Comparison of ENCODE assay signal across 8 cellular contexts in genomic region chr16:89382555-89382954, GRCh38.
DNase-seq lines count a peak whose midpoint lies in the region; ATAC-seq and TF ChIP-seq lines count a peak whose summit lies in the region.
"Not testable (repeated sequence)": the region's sequence is repeated elsewhere in the genome, so short reads cannot be mapped to it uniquely, and the experiment has no call there.

No MANE protein-coding gene starts in this region.

- TF ChIP-seq POLR2A in adrenal gland (IDR thresholded peaks at IDR 0.05); transverse colon (IDR thresholded peaks at IDR 0.05): not testable (repeated sequence)

- H3K9me3 Mint-ChIP-seq in Calu3 (ENCODE audit: low read depth, unreplicated experiment); T-cell; activated T-cell treated with anti-CD3 and anti-CD28 coated beads, Interleukin-2, amount 50 U/mL, for 24 hours; endothelial cell (ENCODE audit: unreplicated experiment); osteocyte (ENCODE audit: unreplicated experiment): not testable (repeated sequence)

- not testable (repeated sequence) for H3K36me3 ChIP-seq in adrenal gland (replicated peaks in 1 of 2); liver (ENCODE audit: control insufficient read depth in 4 of 4, insufficient read depth in 3 of 4, low read depth in 1 of 4, low read length in 3 of 4); transverse colon

- peaks cover 61% of the 10 kb centered on the region for H3K36me3 Mint-ChIP-seq in Calu3 (ENCODE audit: insufficient read depth, unreplicated experiment)
- not testable (repeated sequence) for H3K36me3 Mint-ChIP-seq in T-cell; endothelial cell (ENCODE audit: low read depth, unreplicated experiment); osteocyte (ENCODE audit: unreplicated experiment)
- H3K36me3 Mint-ChIP-seq in activated T-cell treated with anti-CD3 and anti-CD28 coated beads, Interleukin-2, amount 50 U/mL, for 24 hours (ENCODE audit: low read depth) = peaks cover 45% of the 10 kb centered on the region

- not testable (repeated sequence) for TF ChIP-seq CTCF in Calu3 (IDR thresholded peaks at IDR 0.05; ENCODE audit: unreplicated experiment); adrenal gland (IDR thresholded peaks at IDR 0.05); endothelial cell (IDR thresholded peaks at IDR 0.05; ENCODE audit: unreplicated experiment); liver (IDR thresholded peaks at IDR 0.05; ENCODE audit: low read depth, low read length, missing input control); osteocyte (IDR thresholded peaks at IDR 0.05); transverse colon (IDR thresholded peaks at IDR 0.05)

- intact Hi-C loops in Calu3 (cut with micrococcal nuclease; ENCODE audit: unreplicated experiment); adrenal gland (cut with DNase I); transverse colon (cut with DNase I; ENCODE audit: low total_unique reads): not testable (repeated sequence)

- ATAC-seq in T-cell (replicated peaks in 1 of 4) = not testable (repeated sequence)

- peak overlapping the region; percentile 22 for H3K27ac Mint-ChIP-seq in Calu3 (ENCODE audit: unreplicated experiment)
- peak overlapping the region in 1 of 2 donors; percentile 31 for H3K27ac Mint-ChIP-seq in T-cell
- peak overlapping the region; percentile 92 for H3K27ac Mint-ChIP-seq in activated T-cell treated with anti-CD3 and anti-CD28 coated beads, Interleukin-2, amount 50 U/mL, for 24 hours
- peak overlapping the region; percentile 73 for H3K27ac Mint-ChIP-seq in endothelial cell (ENCODE audit: unreplicated experiment)
- H3K27ac Mint-ChIP-seq in osteocyte (ENCODE audit: unreplicated experiment) = peak overlapping the region; percentile 72

- POLR2A ChIA-PET in T-cell (lab: Charles Lee) = interaction anchor here in 1 of 2 donors (0.5 kb wide), 1 partner anchor 36 kb away, joined by 5 read pairs; no protein-coding TSS in a partner anchor

- not testable (repeated sequence) for BruUV-seq in Calu3 (replicated peaks; lab: Mats Ljungman, UMichigan)

- not testable (repeated sequence) for TF ChIP-seq EP300 in transverse colon (IDR thresholded peaks at IDR 0.05; ENCODE audit: low read depth)

- in situ Hi-C loops in transverse colon (cut with MboI; ENCODE audit: low pct_ligation_motif_present in 1 of 4, low pct_unique_long_range_greater_than_20kb in 1 of 4, low sequenced_read_pairs in 3 of 4) = not testable (repeated sequence)

- CTCF ChIA-PET in Calu3 (lab: Charles Lee) = interaction anchor here (0.8 to 2.5 kb wide), 6 partner anchors 9 to 126 kb away, joined by 3 to 9 read pairs (median 4); no protein-coding TSS in a partner anchor
- CTCF ChIA-PET in T-cell (lab: Charles Lee) = not testable (repeated sequence)

- H3K9ac ChIP-seq in liver (ENCODE audit: low read depth in 1 of 2, low read length in 2 of 2) = not testable (repeated sequence)

- not testable (repeated sequence) for H3K27me3 ChIP-seq in adrenal gland; liver (ENCODE audit: control insufficient read depth in 4 of 4, insufficient read depth in 4 of 4, low read length in 3 of 4); transverse colon

- not testable (repeated sequence) for H3K27me3 Mint-ChIP-seq in Calu3 (ENCODE audit: unreplicated experiment); T-cell; activated T-cell treated with anti-CD3 and anti-CD28 coated beads, Interleukin-2, amount 50 U/mL, for 24 hours; osteocyte (ENCODE audit: unreplicated experiment)
- H3K27me3 Mint-ChIP-seq in endothelial cell (ENCODE audit: unreplicated experiment) = peaks cover 17% of the 10 kb centered on the region

- H3K4me3 Mint-ChIP-seq in Calu3 (ENCODE audit: low read depth, unreplicated experiment) = peak overlapping the region; percentile 43
- H3K4me3 Mint-ChIP-seq in T-cell = peak overlapping the region; percentile 57 to 83 (median 71)
- H3K4me3 Mint-ChIP-seq in activated T-cell treated with anti-CD3 and anti-CD28 coated beads, Interleukin-2, amount 50 U/mL, for 24 hours; endothelial cell (ENCODE audit: unreplicated experiment); osteocyte (ENCODE audit: unreplicated experiment): not testable (repeated sequence)

- not testable (repeated sequence) for H3K9me3 ChIP-seq in adrenal gland (replicated peaks in 1 of 3); liver (ENCODE audit: control insufficient read depth in 4 of 4, low read length in 3 of 4); transverse colon

- H3K27ac ChIP-seq in adrenal gland (peak overlapping the region; percentile 39 to 79 (median 68)), liver (ENCODE audit: low read depth in 1 of 2, low read length in 2 of 2) (peak overlapping the region; percentile 3 to 47), transverse colon (peak overlapping the region; percentile 59 to 80 (median 76))

- not testable (repeated sequence) for DNase-seq in Calu3; T-cell; activated T-cell treated with anti-CD3 and anti-CD28 coated beads, Interleukin-2, amount 50 U/mL, for 24 hours; adrenal gland; endothelial cell (ENCODE audit: low spot score); osteocyte (ENCODE audit: extremely low spot score, unreplicated experiment); transverse colon

- H3K4me1 ChIP-seq in adrenal gland (replicated peaks in 1 of 2) (peaks cover 33 to 51% of the 10 kb centered on the region in 2 donors), liver (ENCODE audit: control insufficient read depth in 4 of 4, insufficient read depth in 4 of 4, low read length in 3 of 4) (peaks cover 8 to 48% (median 36%) of the 10 kb centered on the region in 4 donors), transverse colon (peaks cover 11 to 61% (median 23%) of the 10 kb centered on the region in 4 donors)

- not testable (repeated sequence) for H3K4me3 ChIP-seq in adrenal gland; liver (ENCODE audit: low read depth in 1 of 3, low read length in 3 of 3); transverse colon

- 53 to 70% (median 64%) methylated on average over 5 of the region's 5 CpGs for WGBS in adrenal gland, 4 donors
- WGBS in liver = 72% methylated on average over 5 of the region's 5 CpGs
- WGBS in transverse colon (ENCODE audit: low coverage in 1 of 2), 2 donors = 73 to 100% methylated on average over 1 to 5 of the region's 5 CpGs

- H3K4me1 Mint-ChIP-seq in Calu3 (ENCODE audit: low read depth, unreplicated experiment) (peaks cover 74% of the 10 kb centered on the region), T-cell (peaks cover 91 to 97% (median 93%) of the 10 kb centered on the region in 3 donors), endothelial cell (ENCODE audit: unreplicated experiment) (peaks cover 61% of the 10 kb centered on the region), osteocyte (ENCODE audit: unreplicated experiment) (peaks cover 54% of the 10 kb centered on the region)
- H3K4me1 Mint-ChIP-seq in activated T-cell treated with anti-CD3 and anti-CD28 coated beads, Interleukin-2, amount 50 U/mL, for 24 hours (ENCODE audit: low read depth) = peaks cover 89% of the 10 kb centered on the region

- TF ChIP-seq RAD21 in liver (IDR thresholded peaks at IDR 0.05) = not testable (repeated sequence)

Comparison
In these comparisons a context has a peak if more than half of its experiments do, and no peak if none do; other contexts are left out.
1. H3K27ac ChIP-seq: peak in every context shown above with its lines; median percentile 76 in transverse colon; 68 in adrenal gland; 25 in liver.